In genomic region chr11:46332568-46333128, GRCh38 we compare ENCODE assay signal across 9 cellular contexts. TPM values are rescaled to one million over a fixed set of nuclear protein-coding genes. Genes with fewer than 3 reads are reported as not detected.
DNase-seq lines count a peak whose midpoint lies in the region; ATAC-seq and TF ChIP-seq lines count a peak whose summit lies in the region.
"Had no signal": no experiment of that assay in that cellular context is flagged by ENCODE, and none has a peak within 500 bp of the region (broad histone marks: within the 10 kb centered on the region; RNA-seq: fewer than 3 reads in every experiment).

No MANE protein-coding gene starts in this region.

- H3K9ac ChIP-seq in HUES64 (ENCODE audit: low read depth, low read length), result no peak overlapping the region; the same call in 1 of the 2 replicates

- peak; percentile 73 for DNase-seq in activated CD8-positive, alpha-beta memory T cell treated with anti-CD3 and anti-CD28 coated beads, Interleukin-2, amount 50 U/mL, for 4 hours
- peak; percentile 35 for DNase-seq in germinal center (ENCODE audit: low spot score)
- no peak for DNase-seq in sigmoid colon
- no peak for DNase-seq in GOT3 (lab: John Stamatoyannopoulos, UW)
- no peak for DNase-seq in NCI-H1694 treated with DMSO at 0.1 percent for 48 hours (lab: John Stamatoyannopoulos, UW)
- DNase-seq in LoVo (ENCODE audit: low spot score), result no peak

- H3K4me3 ChIP-seq in HUES64 (ENCODE audit: low read length) (peak overlapping the region; percentile 61), sigmoid colon (peak overlapping the region in 3 of 4 donors; percentile 38 to 52 (median 51))

- H3K27ac ChIP-seq in HUES64 (ENCODE audit: low read depth, low read length) (no peak overlapping the region), sigmoid colon (no peak overlapping the region)

- peaks cover 52% of the 10 kb centered on the region for H3K27me3 ChIP-seq in HUES64 (ENCODE audit: insufficient read depth, low read length)
- H3K27me3 ChIP-seq in sigmoid colon, result peaks cover 15 to 66% (median 48%) of the 10 kb centered on the region in 3 donors

- H3K36me3 ChIP-seq in HUES64 (ENCODE audit: insufficient read depth, low read length) (no peaks in the 10 kb centered on the region), sigmoid colon (no peaks in the 10 kb centered on the region)

- H3K9me3 ChIP-seq in HUES64 (ENCODE audit: insufficient read depth, low read depth, low read length), result no peaks in the 10 kb centered on the region
- no peaks in the 10 kb centered on the region for H3K9me3 ChIP-seq in sigmoid colon

- WGBS in HUES64, result under 1% methylated on average over 60 of the region's 60 CpGs
- 1 to 2% methylated on average over 60 of the region's 60 CpGs for WGBS in sigmoid colon, 2 donors

- TF ChIP-seq EP300 in sigmoid colon (IDR thresholded peaks at IDR 0.05), result no peak

- ATAC-seq in GM21737 (IDR thresholded peaks at IDR 0.05; ENCODE audit: unreplicated experiment), result no peak

- no peak for TF ChIP-seq POLR2A in sigmoid colon (IDR thresholded peaks at IDR 0.05)

- intact Hi-C loops in sigmoid colon (cut with DNase I), result no loop called here

- no peak for TF ChIP-seq CTCF in sigmoid colon (IDR thresholded peaks at IDR 0.05)

- H3K4me1 ChIP-seq in HUES64 (ENCODE audit: insufficient read depth, low read length), result peaks cover 38% of the 10 kb centered on the region
- H3K4me1 ChIP-seq in sigmoid colon, result peaks cover 0 to 19% (median 14%) of the 10 kb centered on the region in 4 donors

RNA-seq across cellular contexts. Expression of gene DGKZ, which starts 14.6 kb away (rescaled TPM):
- polyA plus RNA-seq in HUES64 (2013, experiment 1 of 2), result 51.0 TPM
- polyA plus RNA-seq in HUES64 (2013, experiment 2 of 2), result 50.1 TPM
- total RNA-seq in sigmoid colon, result 10 to 100 TPM; 22.5 to 76.7 (median 34.2) TPM
- 10 to 100 TPM; 16.6 to 71.9 (median 19.2) TPM for polyA plus RNA-seq in sigmoid colon

RNA-seq across cellular contexts. Expression of gene MDK, which starts 48.8 kb away (rescaled TPM):
- 605 TPM for polyA plus RNA-seq in HUES64 (2013, experiment 1 of 2)
- polyA plus RNA-seq in HUES64 (2013, experiment 2 of 2), result 719 TPM
- total RNA-seq in sigmoid colon, result 10 to 100 TPM; 10.7 to 49.9 (median 33.0) TPM
- 100 to 1,000 TPM; 101 to 403 (median 169) TPM for polyA plus RNA-seq in sigmoid colon

RNA-seq across cellular contexts. Expression of gene CREB3L1, which starts 55.2 kb away (rescaled TPM):
- polyA plus RNA-seq in HUES64 (2013, experiment 1 of 2), result 4.6 TPM
- 9.1 TPM for polyA plus RNA-seq in HUES64 (2013, experiment 2 of 2)
- total RNA-seq in sigmoid colon, result 1 to 10 TPM in 3 of 4 donors, under 1 TPM in 1; 0.66 to 7.2 (median 2.6) TPM
- polyA plus RNA-seq in sigmoid colon, result 10 to 100 TPM; 43.2 to 63.1 (median 44.7) TPM

RNA-seq across cellular contexts. Expression of gene CHRM4, which starts 58.9 kb away (rescaled TPM):
- 0.20 TPM for polyA plus RNA-seq in HUES64 (2013, experiment 1 of 2)
- 0.25 TPM for polyA plus RNA-seq in HUES64 (2013, experiment 2 of 2)
- total RNA-seq in sigmoid colon, result 1 to 10 TPM in 2 of 4 donors, under 1 TPM in 2; 0.55 to 5.3 (median 2.3) TPM
- 1 to 10 TPM in 2 of 3 donors, not detected in 1; 2.3 to 5.4 TPM for polyA plus RNA-seq in sigmoid colon
- polyA plus RNA-seq: liver had no signal

Comparison
In these comparisons a context has a peak if more than half of its experiments do, and no peak if none do; other contexts are left out.
1. DNase-seq: peak in activated CD8-positive, alpha-beta memory T cell treated with anti-CD3 and anti-CD28 coated beads, Interleukin-2, amount 50 U/mL, for 4 hours (single experiment) and germinal center (single experiment); none in sigmoid colon (single experiment), GOT3 (single experiment), NCI-H1694 treated with DMSO at 0.1 percent for 48 hours (single experiment) and LoVo (single experiment).